Comparison of ENCODE assay signal across 15 cellular contexts in genomic region chr14:67951529-67952120, GRCh38.
"Had no signal": no experiment of that assay in that cellular context is flagged by ENCODE, and none has a peak within 500 bp of the region (broad histone marks: within the 10 kb centered on the region; RNA-seq: fewer than 3 reads in every experiment).

No MANE protein-coding gene starts in this region.

- H3K4me1 ChIP-seq: lower lobe of right lung, parathyroid adenoma, thyroid gland had no signal

- H3K9me3 ChIP-seq: lower lobe of right lung, thyroid gland had no signal

- FAIRE-seq: frontal cortex had no signal

- DNase-seq: activated CD4-positive, alpha-beta T cell treated with anti-CD3 and anti-CD28 coated beads, Interleukin-2, amount 10 ng/mL, durations not matched to agents 24 days and 14 days; activated CD4-positive, CD25-positive, alpha-beta regulatory T cell; activated naive CD4-positive, alpha-beta T cell; activated naive CD8-positive, alpha-beta T cell treated with anti-CD3 and anti-CD28 coated beads, Interleukin-2, amount 10 ng/mL, durations not matched to agents 7 days and 5 days; anterior cingulate cortex; erythroblast; head of caudate nucleus; left cardiac atrium; lower lobe of right lung; midbrain; naive thymus-derived CD4-positive, alpha-beta T cell; SW 1271; thyroid gland had no signal

- H3K4me3 ChIP-seq: lower lobe of right lung, thyroid gland had no signal

- H3K36me3 ChIP-seq: lower lobe of right lung, thyroid gland had no signal

- H3K27ac ChIP-seq: lower lobe of right lung, parathyroid adenoma, thyroid gland had no signal

- H3K27me3 ChIP-seq: thyroid gland had no signal
